In genomic region chr11:76831911-76832310, GRCh38 we compare ENCODE assay signal across 4 cellular contexts.
"Had no signal": no experiment of that assay in that cellular context is flagged by ENCODE, and none has a peak within 500 bp of the region (broad histone marks: within the 10 kb centered on the region; RNA-seq: fewer than 3 reads in every experiment).

No MANE protein-coding gene starts in this region.

- H3K27ac Mint-ChIP-seq: GM23338 had no signal

- H3K4me3 Mint-ChIP-seq: GM23338, H9 had no signal

- H3K9me3 Mint-ChIP-seq: GM23338, H9 had no signal

- H3K4me2 ChIP-seq: GM23338 had no signal

- ATAC-seq: GM23338 had no signal

- DNase-seq: H9, HCEC 1CT, IMR-90 had no signal

- H3K4me1 Mint-ChIP-seq: GM23338, H9 had no signal

- H3K4me3 ChIP-seq: GM23338 had no signal
